ENCODE assay signal across 1 cellular context in genomic region chr3:153028336-153028735, GRCh38.
TF ChIP-seq lines count a peak whose summit lies in the region.

No MANE protein-coding gene starts in this region.

TF ChIP-seq in GM12878, 131 proteins besides CTCF, POLR2A, EP300 and RAD21 (continued from another document):
- TF ChIP-seq ZNF592 (IDR thresholded peaks at IDR 0.05) (no peak), TARDBP (IDR thresholded peaks at IDR 0.05; ENCODE audit: borderline replicate concordance) (no peak), BCL11A (IDR thresholded peaks at IDR 0.05; ENCODE audit: low read depth, low read length) (no peak), JUNB (IDR thresholded peaks at IDR 0.05) (no peak), JUND (IDR thresholded peaks at IDR 0.05; ENCODE audit: low read depth, low read length) (no peak), SKIL (IDR thresholded peaks at IDR 0.05; ENCODE audit: low read depth, poor library complexity, severe bottlenecking) (no peak), WRNIP1 (IDR thresholded peaks at IDR 0.05; ENCODE audit: borderline replicate concordance, low read depth, low read length) (no peak), RB1 (IDR thresholded peaks at IDR 0.05; ENCODE audit: borderline replicate concordance) (no peak), SREBF1 (IDR thresholded peaks at IDR 0.05; ENCODE audit: low read length) (no peak), TCF12 (IDR thresholded peaks at IDR 0.05; ENCODE audit: low read depth, low read length) (no peak), BRCA1 (IDR thresholded peaks at IDR 0.05; ENCODE audit: low read depth, low read length) (no peak), IKZF2 (IDR thresholded peaks at IDR 0.05) (no peak), RUNX3 (IDR thresholded peaks at IDR 0.05; ENCODE audit: low read length) (no peak), DPF2 (IDR thresholded peaks at IDR 0.05) (no peak), GABPA (IDR thresholded peaks at IDR 0.05; ENCODE audit: low read depth) (no peak), CBX3 (IDR thresholded peaks at IDR 0.05; ENCODE audit: borderline replicate concordance, low read depth) (no peak), MEF2A (IDR thresholded peaks at IDR 0.05; ENCODE audit: insufficient read depth, low read depth, low read length) (no peak), ZNF207 (IDR thresholded peaks at IDR 0.05; ENCODE audit: borderline replicate concordance) (no peak)
TF ChIP-seq in GM12878: peak in this region for 0.
